Comparison of ENCODE assay signal across 14 cellular contexts in the genomic region with DNA sequence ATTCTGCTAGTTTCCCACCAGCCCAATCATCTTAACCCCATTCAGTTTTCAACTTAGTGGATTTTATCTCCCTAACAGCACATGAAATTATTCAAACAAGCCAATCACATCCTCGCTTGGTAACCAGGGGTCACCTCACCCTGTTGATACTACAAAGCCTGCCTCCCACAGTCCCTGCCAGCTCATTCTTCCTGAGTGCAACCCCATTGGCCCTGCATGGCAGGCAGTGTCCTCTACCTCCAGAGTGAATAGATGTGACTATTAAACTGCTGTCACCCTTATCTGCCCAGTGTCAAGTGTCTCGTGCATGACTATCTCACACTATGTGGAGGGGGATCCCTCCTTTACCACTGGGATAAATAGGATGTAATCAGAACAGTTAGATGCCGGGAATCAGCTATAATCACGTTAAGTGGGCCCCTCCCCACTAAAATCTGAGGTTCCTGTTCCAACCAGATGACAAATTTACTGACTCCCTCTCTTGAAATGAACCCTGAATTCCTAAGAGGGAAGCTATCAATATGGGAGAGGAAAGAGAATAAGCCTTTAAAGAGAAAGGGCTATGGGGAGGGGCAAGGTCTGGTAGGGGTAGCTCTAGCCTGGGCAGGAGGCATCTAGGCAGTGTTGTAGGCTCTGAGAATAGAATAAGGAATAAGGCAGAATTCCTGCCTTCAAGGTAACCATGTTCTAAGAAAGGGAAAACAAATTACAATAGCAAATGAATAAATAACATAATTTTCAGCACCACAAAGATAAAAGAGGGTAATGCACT.
DNase-seq lines count a peak whose midpoint lies in the region; ATAC-seq and TF ChIP-seq lines count a peak whose summit lies in the region.
"Had no signal": no experiment of that assay in that cellular context is flagged by ENCODE, and none has a peak within 500 bp of the region (broad histone marks: within the 10 kb centered on the region; RNA-seq: fewer than 3 reads in every experiment).

No MANE protein-coding gene starts in this region.

- H3K36me3 ChIP-seq in heart left ventricle (no peaks in the 10 kb centered on the region), mesendoderm (ENCODE audit: control insufficient read depth, insufficient read depth, low read length) (no peaks in the 10 kb centered on the region), trophoblast cell (ENCODE audit: control insufficient read depth in 1 of 2, insufficient read depth in 2 of 2, low read length in 2 of 2) (no peaks in the 10 kb centered on the region)

- TF ChIP-seq POLR2A in heart left ventricle (IDR thresholded peaks at IDR 0.05) = no peak

- H3K14ac ChIP-seq in trophoblast cell (ENCODE audit: low read length) = no peak overlapping the region

- no peak overlapping the region for H4K5ac ChIP-seq in mesendoderm (ENCODE audit: low read length)

- H3K4me1 ChIP-seq in heart left ventricle (peaks cover 0 to 16% (median 0%) of the 10 kb centered on the region in 12 donors), mesendoderm (ENCODE audit: control insufficient read depth, low read depth, low read length) (no peaks in the 10 kb centered on the region), trophoblast cell (ENCODE audit: control insufficient read depth in 1 of 2, insufficient read depth in 2 of 2, low read length in 2 of 2) (peaks cover 0 to 3% of the 10 kb centered on the region in 2 experiments)

- no peaks in the 10 kb centered on the region for H3K36me3 Mint-ChIP-seq in T-helper 2 cell treated with Interferon-gamma antibody and Interleukin-4, amounts not matched to agents 5 μg/mL and 100 μg/mL, for 36 hours (ENCODE audit: low read depth)

- H3K9ac ChIP-seq in mesendoderm (ENCODE audit: low read length) = no peak overlapping the region
- no peak overlapping the region for H3K9ac ChIP-seq in trophoblast cell (ENCODE audit: low read length)

- intact Hi-C loops in heart left ventricle (cut with DNase I) = no loop called here

- H3K79me1 ChIP-seq in mesendoderm (ENCODE audit: low read length) = no peaks in the 10 kb centered on the region
- H3K79me1 ChIP-seq in trophoblast cell (ENCODE audit: low read length) = no peaks in the 10 kb centered on the region

- H3K27ac Mint-ChIP-seq in T-helper 2 cell treated with Interferon-gamma antibody and Interleukin-4, amounts not matched to agents 5 μg/mL and 100 μg/mL, for 36 hours = no peak overlapping the region
- H3K27ac Mint-ChIP-seq: H9 had no signal

- no peak overlapping the region for H3K56ac ChIP-seq in mesendoderm (ENCODE audit: low read length)

- H3K9me3 ChIP-seq in heart left ventricle (peaks cover 0 to 7% (median 0%) of the 10 kb centered on the region in 12 donors), trophoblast cell (ENCODE audit: insufficient read depth, low read depth, low read length) (no peaks in the 10 kb centered on the region)

- no peak overlapping the region for H2BK12ac ChIP-seq in trophoblast cell (ENCODE audit: low read length)

- WGBS in heart left ventricle, 4 donors = 32 to 39% (median 38%) methylated on average over 4 of the region's 4 CpGs
- no CpG with 5 or more reads among the region's 4 CpGs for WGBS in mesendoderm (ENCODE audit: extremely low coverage, insufficient coverage, low lambda C conversion rate)
- WGBS in trophoblast cell (ENCODE audit: extremely low coverage, insufficient coverage, insufficient read length) = no CpG with 5 or more reads among the region's 4 CpGs

- H3K4me1 Mint-ChIP-seq in T-helper 2 cell treated with Interferon-gamma antibody and Interleukin-4, amounts not matched to agents 5 μg/mL and 100 μg/mL, for 36 hours (ENCODE audit: low read depth) = no peaks in the 10 kb centered on the region

- H3K79me2 ChIP-seq in mesendoderm (ENCODE audit: control insufficient read depth, insufficient read depth, low read length) (no peaks in the 10 kb centered on the region), trophoblast cell (ENCODE audit: control insufficient read depth, insufficient read depth, low read length, poor library complexity) (no peaks in the 10 kb centered on the region)

- H3K27me3 ChIP-seq in heart left ventricle (no peaks in the 10 kb centered on the region), mesendoderm (ENCODE audit: insufficient read depth, low read length, poor library complexity) (no peaks in the 10 kb centered on the region), trophoblast cell (ENCODE audit: insufficient read depth, low read length) (no peaks in the 10 kb centered on the region)

- H2BK5ac ChIP-seq in mesendoderm (ENCODE audit: low read length) (no peak overlapping the region), trophoblast cell (ENCODE audit: low read depth, low read length, poor library complexity) (no peak overlapping the region)

- no peak overlapping the region for H4K12ac ChIP-seq in trophoblast cell (ENCODE audit: low read depth, low read length)

- H3K4me3 ChIP-seq in heart left ventricle (no peak overlapping the region), mesendoderm (ENCODE audit: low read length) (no peak overlapping the region), trophoblast cell (ENCODE audit: low read depth, low read length) (no peak overlapping the region)

- H2AK5ac ChIP-seq in mesendoderm (ENCODE audit: low read length) (no peak overlapping the region), trophoblast cell (ENCODE audit: low read length) (no peak overlapping the region)

- DNase-seq in HK-2 (ENCODE audit: unreplicated experiment) = peak; percentile 7
- peak; percentile 16 for DNase-seq in SK-N-DZ (ENCODE audit: low spot score)
- DNase-seq in heart left ventricle = peak in 3 of 5 donors; percentile 15 to 76 (median 71)
- peak; percentile 53 for DNase-seq in mesendoderm
- no peak for DNase-seq in T-helper 2 cell treated with Interferon-gamma antibody and Interleukin-4, amounts not matched to agents 5 μg/mL and 100 μg/mL, for 36 hours (ENCODE audit: low spot score)
- no peak for DNase-seq in RPMI8226
- no peak for DNase-seq in trophoblast cell
- DNase-seq: H9, NCI-H1436 treated with DMSO at 0.1 percent for 48 hours, NCI-H2029 treated with DMSO at 0.1 percent for 48 hours, NCI-H510A, SHP77 had no signal

- H3K23ac ChIP-seq in mesendoderm (ENCODE audit: low read length) (no peak overlapping the region), trophoblast cell (ENCODE audit: low read length) (no peak overlapping the region)

- no peak overlapping the region for H3K4me3 Mint-ChIP-seq in T-helper 2 cell treated with Interferon-gamma antibody and Interleukin-4, amounts not matched to agents 5 μg/mL and 100 μg/mL, for 36 hours
- H3K4me3 Mint-ChIP-seq: H9 had no signal

- H3K4ac ChIP-seq in mesendoderm (ENCODE audit: low read depth, low read length) (no peak overlapping the region), trophoblast cell (ENCODE audit: low read depth, low read length) (no peak overlapping the region)

- no peak overlapping the region for H2BK120ac ChIP-seq in mesendoderm (ENCODE audit: low read depth, low read length)
- no peak overlapping the region for H2BK120ac ChIP-seq in trophoblast cell (ENCODE audit: insufficient read depth, low read length, poor library complexity)

- H3K4me2 ChIP-seq in mesendoderm (ENCODE audit: low read length) (no peak overlapping the region), trophoblast cell (ENCODE audit: low read length) (no peak overlapping the region)

- no peak overlapping the region for H2AFZ ChIP-seq in trophoblast cell (ENCODE audit: insufficient read depth, low read length, poor library complexity)

- H4K91ac ChIP-seq in trophoblast cell (ENCODE audit: low read depth, low read length) = no peak overlapping the region

- H2BK15ac ChIP-seq in mesendoderm (replicated peaks; ENCODE audit: low read depth) = no peak overlapping the region

- H4K8ac ChIP-seq in mesendoderm (ENCODE audit: low read depth, low read length) (no peak overlapping the region), trophoblast cell (ENCODE audit: low read depth, low read length) (no peak overlapping the region)

- ATAC-seq in heart left ventricle (peak; percentile 94 to 99 (median 97)), GM21717 (IDR thresholded peaks at IDR 0.05; ENCODE audit: unreplicated experiment) (no peak)

- no peak overlapping the region for H3K18ac ChIP-seq in mesendoderm (ENCODE audit: low read length)
- no peak overlapping the region for H3K18ac ChIP-seq in trophoblast cell (ENCODE audit: low read length)

- no peaks in the 10 kb centered on the region for H3K9me3 Mint-ChIP-seq in T-helper 2 cell treated with Interferon-gamma antibody and Interleukin-4, amounts not matched to agents 5 μg/mL and 100 μg/mL, for 36 hours

- TF ChIP-seq CTCF in heart left ventricle (IDR thresholded peaks at IDR 0.05) = no peak

- no peaks in the 10 kb centered on the region for H3K27me3 Mint-ChIP-seq in T-helper 2 cell treated with Interferon-gamma antibody and Interleukin-4, amounts not matched to agents 5 μg/mL and 100 μg/mL, for 36 hours (ENCODE audit: low read depth)

- H3K27ac ChIP-seq in heart left ventricle = peak overlapping the region in 5 of 12 donors; percentile 18 to 74 (median 41)
- no peak overlapping the region for H3K27ac ChIP-seq in mesendoderm (ENCODE audit: low read depth, low read length)
- H3K27ac ChIP-seq in trophoblast cell (ENCODE audit: low read depth, low read length) = no peak overlapping the region
- H3K27ac ChIP-seq: C4-2B had no signal

Comparison
In these comparisons a context has a peak if more than half of its experiments do, and no peak if none do; other contexts are left out.
1. DNase-seq: peak in HK-2 (single experiment), SK-N-DZ (single experiment), heart left ventricle (3 of 5) and mesendoderm (single experiment); none in T-helper 2 cell treated with Interferon-gamma antibody and Interleukin-4, amounts not matched to agents 5 μg/mL and 100 μg/mL, for 36 hours (single experiment), RPMI8226 (single experiment) and trophoblast cell (0 of 2).